Comparison of ENCODE assay signal across 8 cellular contexts in the genomic region with DNA sequence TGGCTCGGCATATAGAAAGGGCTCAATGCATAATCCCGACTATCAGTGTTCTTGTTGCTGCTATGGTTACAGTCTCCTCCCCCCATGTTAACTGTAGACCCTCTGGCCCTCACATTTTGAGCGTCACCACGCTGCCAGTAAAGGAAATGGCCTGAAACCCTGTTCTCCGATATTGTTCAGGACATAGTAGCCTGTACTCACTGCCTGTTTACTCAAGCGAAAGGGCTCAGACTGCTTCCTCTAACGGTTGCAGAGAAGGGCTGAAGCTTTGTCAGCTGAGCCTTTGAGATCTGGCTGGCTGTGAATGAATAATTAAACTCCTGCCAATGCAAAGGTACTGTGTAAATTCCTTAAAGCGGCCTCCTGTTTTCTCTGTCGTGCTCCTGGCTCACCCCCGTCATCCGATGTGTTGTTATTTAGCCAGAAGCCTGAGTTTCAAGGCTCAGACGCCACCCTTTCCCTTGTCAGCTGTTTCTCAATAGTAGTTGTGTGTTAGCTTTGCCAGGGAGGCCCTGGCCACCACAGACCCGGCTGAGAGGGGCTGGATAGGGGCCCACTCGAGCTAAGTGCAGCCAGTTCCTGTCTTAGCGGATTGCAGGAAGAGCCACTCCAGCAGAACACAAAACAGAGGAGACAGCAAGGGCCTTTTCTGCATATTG. TPM values are rescaled to one million over a fixed set of nuclear protein-coding genes. Genes with fewer than 3 reads are reported as not detected.
DNase-seq lines count a peak whose midpoint lies in the region; ATAC-seq and TF ChIP-seq lines count a peak whose summit lies in the region.

No MANE protein-coding gene starts in this region.

- peak in 2 of 4 donors; percentile 19 to 29 for TF ChIP-seq POLR2A in upper lobe of left lung (IDR thresholded peaks at IDR 0.05)

- ATAC-seq in GM21576 (IDR thresholded peaks at IDR 0.05; ENCODE audit: unreplicated experiment) (peak; percentile 50), upper lobe of left lung (ENCODE audit: low FRiP score in 2 of 2) (peak; percentile 80 to 91), GM21447 (IDR thresholded peaks at IDR 0.05; ENCODE audit: unreplicated experiment) (no peak)

- no peaks in the 10 kb centered on the region for H3K36me3 ChIP-seq in mesendoderm (ENCODE audit: control insufficient read depth, insufficient read depth, low read length)
- no peaks in the 10 kb centered on the region for H3K36me3 ChIP-seq in upper lobe of left lung
- H3K36me3 ChIP-seq in effector memory CD4-positive, alpha-beta T cell (ENCODE audit: control insufficient read depth, insufficient read depth, low read length), result no peaks in the 10 kb centered on the region

- DNase-seq in NCI-H2227 (lab: John Stamatoyannopoulos, UW; ENCODE audit: unreplicated experiment) (peak; percentile 41), dermis microvascular lymphatic vessel endothelial cell (ENCODE audit: low read depth in 2 of 2) (peak; percentile 96 to 97), mesendoderm (peak; percentile 89), upper lobe of left lung (peak; percentile 13 to 67)
- DNase-seq in effector memory CD4-positive, alpha-beta T cell, result no peak
- no peak for DNase-seq in activated CD4-positive, alpha-beta T cell treated with anti-CD3 and anti-CD28 coated beads for 48 hours

- H3K9me3 ChIP-seq in upper lobe of left lung, result peaks cover 0 to 4% (median 0%) of the 10 kb centered on the region in 4 donors
- no peaks in the 10 kb centered on the region for H3K9me3 ChIP-seq in effector memory CD4-positive, alpha-beta T cell (ENCODE audit: control insufficient read depth, low read length)

- H3K27me3 ChIP-seq in mesendoderm (ENCODE audit: insufficient read depth, low read length, poor library complexity) (no peaks in the 10 kb centered on the region), upper lobe of left lung (no peaks in the 10 kb centered on the region)
- H3K27me3 ChIP-seq in effector memory CD4-positive, alpha-beta T cell (replicated peaks; ENCODE audit: control insufficient read depth, insufficient read depth, low read length, poor library complexity, severe bottlenecking), result no peaks in the 10 kb centered on the region

- H2BK120ac ChIP-seq in mesendoderm (ENCODE audit: low read depth, low read length), result no peak overlapping the region

- H3K4ac ChIP-seq in mesendoderm (ENCODE audit: low read depth, low read length), result peak overlapping the region; percentile 22

- peak overlapping the region; percentile 12 for H3K4me2 ChIP-seq in mesendoderm (ENCODE audit: low read length)

- H3K56ac ChIP-seq in mesendoderm (ENCODE audit: low read length), result peak overlapping the region; percentile 77

- TF ChIP-seq EP300 in upper lobe of left lung (IDR thresholded peaks at IDR 0.05), result peak; percentile 81 to 97 (median 86)

- H3K4me1 ChIP-seq in mesendoderm (ENCODE audit: control insufficient read depth, low read depth, low read length), result peaks cover 6% of the 10 kb centered on the region
- peaks cover 38 to 49% (median 42%) of the 10 kb centered on the region in 4 donors for H3K4me1 ChIP-seq in upper lobe of left lung
- no peaks in the 10 kb centered on the region for H3K4me1 ChIP-seq in effector memory CD4-positive, alpha-beta T cell (ENCODE audit: control insufficient read depth, insufficient read depth, low read length, poor library complexity, severe bottlenecking)

- no peak overlapping the region for H3K23ac ChIP-seq in mesendoderm (ENCODE audit: low read length)

- H3K4me3 ChIP-seq in mesendoderm (ENCODE audit: low read length), result no peak overlapping the region
- H3K4me3 ChIP-seq in upper lobe of left lung, result peak overlapping the region in 1 of 4 donors; percentile 3
- no peak overlapping the region for H3K4me3 ChIP-seq in effector memory CD4-positive, alpha-beta T cell (ENCODE audit: insufficient read depth, low read depth, low read length, poor library complexity, severe bottlenecking)

- H3K79me1 ChIP-seq in mesendoderm (ENCODE audit: low read length), result no peaks in the 10 kb centered on the region

- H2BK5ac ChIP-seq in mesendoderm (ENCODE audit: low read length), result peak overlapping the region; percentile 47

- H2AK5ac ChIP-seq in mesendoderm (ENCODE audit: low read length), result no peak overlapping the region

- H3K9ac ChIP-seq in mesendoderm (ENCODE audit: low read length), result peak overlapping the region; percentile 33

- H3K18ac ChIP-seq in mesendoderm (ENCODE audit: low read length), result peak overlapping the region; percentile 16

- H4K8ac ChIP-seq in mesendoderm (ENCODE audit: low read depth, low read length), result no peak overlapping the region

- peak in 1 of 6 experiments; percentile 3 for TF ChIP-seq CTCF in upper lobe of left lung (IDR thresholded peaks at IDR 0.05)

- no CpG with 5 or more reads among the region's 15 CpGs for WGBS in mesendoderm (ENCODE audit: extremely low coverage, insufficient coverage, low lambda C conversion rate)
- WGBS in upper lobe of left lung, 2 donors, result 4 to 6% methylated on average over 13 to 15 of the region's 15 CpGs

- H2BK15ac ChIP-seq in mesendoderm (replicated peaks; ENCODE audit: low read depth), result no peak overlapping the region

- H3K79me2 ChIP-seq in mesendoderm (ENCODE audit: control insufficient read depth, insufficient read depth, low read length), result no peaks in the 10 kb centered on the region

- H4K5ac ChIP-seq in mesendoderm (ENCODE audit: low read length), result peak overlapping the region; percentile 59

- peak overlapping the region; percentile 28 for H3K27ac ChIP-seq in mesendoderm (ENCODE audit: low read depth, low read length)
- peak overlapping the region; percentile 73 to 91 (median 86) for H3K27ac ChIP-seq in upper lobe of left lung
- H3K27ac ChIP-seq in effector memory CD4-positive, alpha-beta T cell (ENCODE audit: insufficient read depth, low read length, poor library complexity, severe bottlenecking), result no peak overlapping the region

RNA-seq across cellular contexts. Expression of gene RALGAPA2, which starts 31.2 kb away (rescaled TPM):
- total RNA-seq in dermis microvascular lymphatic vessel endothelial cell, result 20.4 and 40.1 TPM in 2 replicates
- 10.8 TPM for polyA plus RNA-seq in mesendoderm (2013, experiment 1 of 2)
- 10.5 TPM for polyA plus RNA-seq in mesendoderm (2013, experiment 2 of 2)
- 10 to 100 TPM; 50.8 to 95.3 (median 65.3) TPM for total RNA-seq in upper lobe of left lung

Comparison
In these comparisons a context has a peak if more than half of its experiments do, and no peak if none do; other contexts are left out.
1. DNase-seq: peak in NCI-H2227 (single experiment), dermis microvascular lymphatic vessel endothelial cell (2 of 2), mesendoderm (single experiment) and upper lobe of left lung (2 of 2); none in effector memory CD4-positive, alpha-beta T cell (0 of 3) and activated CD4-positive, alpha-beta T cell treated with anti-CD3 and anti-CD28 coated beads for 48 hours (single experiment).